In the genomic region with DNA sequence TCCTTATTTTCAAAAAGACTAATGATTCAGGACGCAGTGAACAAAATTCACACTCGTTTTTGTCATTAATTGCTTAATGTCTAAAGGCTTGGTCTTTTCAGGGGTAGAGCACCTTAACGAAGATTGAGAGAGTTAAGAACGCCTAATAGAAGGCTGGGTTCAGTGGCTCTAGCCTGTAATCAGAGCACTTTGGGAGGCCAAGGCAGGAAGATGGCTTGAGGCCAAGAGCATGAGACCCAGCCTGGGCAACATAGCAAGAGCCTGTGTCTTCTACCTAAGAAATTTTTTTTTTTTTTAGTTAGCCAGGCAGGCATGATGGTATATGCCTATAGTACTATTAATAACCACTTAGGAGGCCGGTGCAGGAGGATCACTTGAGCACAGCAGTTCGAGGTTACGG, we compare ENCODE assay signal across 1 cellular context.
TF ChIP-seq lines count a peak whose summit lies in the region.

No MANE protein-coding gene starts in this region.

TF ChIP-seq in K562, 482 proteins besides CTCF, POLR2A, EP300 and RAD21 (continued from another document):
- TF ChIP-seq, protein P1, sequence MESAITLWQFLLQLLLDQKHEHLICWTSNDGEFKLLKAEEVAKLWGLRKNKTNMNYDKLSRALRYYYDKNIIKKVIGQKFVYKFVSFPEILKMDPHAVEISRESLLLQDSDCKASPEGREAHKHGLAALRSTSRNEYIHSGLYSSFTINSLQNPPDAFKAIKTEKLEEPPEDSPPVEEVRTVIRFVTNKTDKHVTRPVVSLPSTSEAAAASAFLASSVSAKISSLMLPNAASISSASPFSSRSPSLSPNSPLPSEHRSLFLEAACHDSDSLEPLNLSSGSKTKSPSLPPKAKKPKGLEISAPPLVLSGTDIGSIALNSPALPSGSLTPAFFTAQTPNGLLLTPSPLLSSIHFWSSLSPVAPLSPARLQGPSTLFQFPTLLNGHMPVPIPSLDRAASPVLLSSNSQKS (CRISPR knock-in tag; IDR thresholded peaks at IDR 0.05): no peak
- no peak for TF ChIP-seq LCOR (CRISPR knock-in tag; IDR thresholded peaks at IDR 0.05)
